Comparison of ENCODE assay signal across 28 cellular contexts in genomic region chr11:261624-262023, GRCh38. TPM values are rescaled to one million over a fixed set of nuclear protein-coding genes. Genes with fewer than 3 reads are reported as not detected.
"Had no signal": no experiment of that assay in that cellular context is flagged by ENCODE, and none has a peak within 500 bp of the region (broad histone marks: within the 10 kb centered on the region; RNA-seq: fewer than 3 reads in every experiment).

No MANE protein-coding gene starts in this region.

- DNase-seq: activated CD4-positive, alpha-beta T cell treated with anti-CD3 and anti-CD28 coated beads, Interleukin-2, amount 10 ng/mL, durations not matched to agents 7 days and 5 days; activated CD4-positive, CD25-positive, alpha-beta regulatory T cell treated with anti-CD3 and anti-CD28 coated beads, Interleukin-2, amount 50 U/mL, for 72 hours; activated CD8-positive, alpha-beta memory T cell treated with anti-CD3 and anti-CD28 coated beads, Interleukin-2, amount 10 ng/mL, durations not matched to agents 7 days and 5 days; activated CD8-positive, alpha-beta T cell treated with anti-CD3 and anti-CD28 coated beads for 36 hours; activated effector memory CD4-positive, alpha-beta T cell treated with anti-CD3 and anti-CD28 coated beads, Interleukin-2, amount 50 U/mL, for 16 hours; activated naive CD4-positive, alpha-beta T cell treated with anti-CD3 and anti-CD28 coated beads, Interleukin-2, amount 10 ng/mL, durations not matched to agents 7 days and 5 days; activated naive CD8-positive, alpha-beta T cell treated with anti-CD3 and anti-CD28 coated beads, Interleukin-2, amount 50 U/mL, for 24 hours; activated T-cell treated with anti-CD3 and anti-CD28 coated beads for 4 hours; cerebellar nuclear complex; glutamatergic neuron; immature natural killer cell; kidney glomerular epithelial cell; left ventricle myocardium inferior; mammary epithelial cell; naive thymus-derived CD8-positive, alpha-beta T cell; sigmoid colon; stimulated activated CD4-positive, alpha-beta T cell treated with anti-CD3 and anti-CD28 coated beads, Interleukin-15, amount 100 ng/mL, for 24 hours; transverse colon had no signal

- ATAC-seq: activated CD8-positive, alpha-beta memory T cell treated with anti-CD3 and anti-CD28 coated beads, Interleukin-2, amount 10 ng/mL, durations not matched to agents 7 days and 5 days; activated CD8-positive, alpha-beta T cell treated with anti-CD3 and anti-CD28 coated beads for 36 hours; activated naive CD8-positive, alpha-beta T cell treated with anti-CD3 and anti-CD28 coated beads, Interleukin-2, amount 50 U/mL, for 24 hours; naive thymus-derived CD8-positive, alpha-beta T cell; stimulated activated memory B cell treated with anti-CD40 and anti-IgM and Interleukin-4, amounts not matched to agents 10 μg/mL and 1 μg/mL and 100 μg/mL, for 72 hours had no signal

RNA-seq across cellular contexts. Expression of gene NLRP6, which starts 16.6 kb away (rescaled TPM):
- total RNA-seq: frontal cortex, hepatocyte, left ventricle myocardium inferior, mammary epithelial cell, mesothelial cell of epicardium, osteoblast, renal cortical epithelial cell, smooth muscle cell, temporal lobe had no signal

RNA-seq across cellular contexts. Expression of gene IFITM5, which starts 37.7 kb away (rescaled TPM):
- total RNA-seq: activated CD4-positive, alpha-beta T cell treated with anti-CD3 and anti-CD28 coated beads, Interleukin-2, amount 10 ng/mL, durations not matched to agents 7 days and 5 days; activated CD8-positive, alpha-beta memory T cell treated with anti-CD3 and anti-CD28 coated beads, Interleukin-2, amount 10 ng/mL, durations not matched to agents 7 days and 5 days; activated CD8-positive, alpha-beta T cell treated with anti-CD3 and anti-CD28 coated beads for 36 hours; esophagus muscularis mucosa; frontal cortex; hepatocyte; left ventricle myocardium inferior; mammary epithelial cell; mesothelial cell of epicardium; naive thymus-derived CD8-positive, alpha-beta T cell; osteoblast; posterior vena cava; renal cortical epithelial cell; sigmoid colon; smooth muscle cell; temporal lobe; transverse colon had no signal
